Comparison of ENCODE assay signal across 1 cellular context in genomic region chr15:67520976-67521769, GRCh38.
TF ChIP-seq lines count a peak whose summit lies in the region.

C15orf61 (plus strand) TSS chr15:67521131; CDS start chr15:67521249, 118 bp downstream.

TF ChIP-seq in HepG2, 621 proteins besides CTCF, POLR2A, EP300 and RAD21 (continued from another document and continues in another):
- TF ChIP-seq SNAPC4 (CRISPR knock-in tag; IDR thresholded peaks at IDR 0.05) (no peak), NFIC (IDR thresholded peaks at IDR 0.05; ENCODE audit: low read length) (no peak), MXD1 (CRISPR knock-in tag; IDR thresholded peaks at IDR 0.05) (peak; percentile 98), MYC (CRISPR knock-in tag; IDR thresholded peaks at IDR 0.05; ENCODE audit: borderline replicate concordance) (peak; percentile 95), ZZZ3 (CRISPR knock-in tag; IDR thresholded peaks at IDR 0.05; ENCODE audit: borderline replicate concordance) (peak; percentile 89), ZNF576 (CRISPR knock-in tag; IDR thresholded peaks at IDR 0.05) (peak; percentile 94), PBX2 (CRISPR knock-in tag; IDR thresholded peaks at IDR 0.05) (no peak), DDIT3 (CRISPR knock-in tag; IDR thresholded peaks at IDR 0.05) (no peak), POGZ (CRISPR knock-in tag; IDR thresholded peaks at IDR 0.05) (peak; percentile 72), ZKSCAN8 (CRISPR knock-in tag; IDR thresholded peaks at IDR 0.05; ENCODE audit: borderline replicate concordance) (peak; percentile 33; the same call in 1 of the 2 replicates), ELF1 (CRISPR knock-in tag; IDR thresholded peaks at IDR 0.05) (no peak), AGO2 (optimal IDR thresholded peaks at IDR 0.05; ENCODE audit: low read depth, low read length) (peak; percentile 91), EED (CRISPR knock-in tag; IDR thresholded peaks at IDR 0.05) (no peak; the same call in 1 of the 2 replicates), ZNF317 (CRISPR knock-in tag; IDR thresholded peaks at IDR 0.05) (peak; percentile 83), NFRKB (IDR thresholded peaks at IDR 0.05) (no peak), SNRNP70 (IDR thresholded peaks at IDR 0.05; ENCODE audit: low read depth, low read length) (no peak), ZNF235 (CRISPR knock-in tag; IDR thresholded peaks at IDR 0.05; ENCODE audit: borderline replicate concordance) (peak; percentile 79; the same call in 1 of the 2 replicates), U2AF2 (IDR thresholded peaks at IDR 0.05; ENCODE audit: low read depth, low read length) (no peak), ZNF407 (CRISPR knock-in tag; IDR thresholded peaks at IDR 0.05; ENCODE audit: not compliant biosample characterization) (peak; percentile 68), UBTF (CRISPR knock-in tag; IDR thresholded peaks at IDR 0.05) (peak; percentile 92), LCORL (IDR thresholded peaks at IDR 0.05) (no peak), LCORL (CRISPR knock-in tag; IDR thresholded peaks at IDR 0.05) (no peak; the same call in none of the 2 replicates), THAP7 (CRISPR knock-in tag; IDR thresholded peaks at IDR 0.05) (peak; percentile 88), ZBTB49 (CRISPR knock-in tag; IDR thresholded peaks at IDR 0.05; ENCODE audit: borderline replicate concordance) (no peak), HOMEZ (CRISPR knock-in tag; IDR thresholded peaks at IDR 0.05; ENCODE audit: low read depth) (no peak), ISX (CRISPR knock-in tag; conservative IDR thresholded peaks at IDR 0.05) (peak; percentile 73; the same call in 1 of the 2 replicates), NFKBIZ (CRISPR knock-in tag; IDR thresholded peaks at IDR 0.05) (0 out of 2 replicates have a peak, but pooled peaks have one; percentile 35), DBP (CRISPR knock-in tag; IDR thresholded peaks at IDR 0.05; ENCODE audit: not compliant biosample characterization) (peak; percentile 87), SALL1 (CRISPR knock-in tag; IDR thresholded peaks at IDR 0.05) (peak; percentile 88), REPIN1 (CRISPR knock-in tag; IDR thresholded peaks at IDR 0.05; ENCODE audit: borderline replicate concordance, low read depth) (peak; percentile 72), ZNF34 (CRISPR knock-in tag; IDR thresholded peaks at IDR 0.05; ENCODE audit: borderline replicate concordance) (peak; percentile 93; the same call in 1 of the 2 replicates), SOX5 (CRISPR knock-in tag; IDR thresholded peaks at IDR 0.05; ENCODE audit: borderline replicate concordance) (no peak; the same call in 1 of the 2 replicates)
